Comparison of ENCODE assay signal across 8 cellular contexts in genomic region chr10:14093735-14094484, GRCh38.
DNase-seq lines count a peak whose midpoint lies in the region; ATAC-seq and TF ChIP-seq lines count a peak whose summit lies in the region.

No MANE protein-coding gene starts in this region.

- no peak overlapping the region for H3K4me3 ChIP-seq in fibroblast of lung (replicated peaks in 1 of 4; ENCODE audit: control extremely low read depth in 1 of 4, insufficient read depth in 1 of 4, low read depth in 3 of 4, low read length in 4 of 4)

- POLR2A ChIA-PET in GM10248 (lab: Yijun Ruan, JAX) = no interaction called here

- no peaks in the 10 kb centered on the region for H3K9me3 Mint-ChIP-seq in activated naive CD4-positive, alpha-beta T cell treated with anti-CD3 and anti-CD28 coated beads, Interleukin-2, amount 50 U/mL, for 72 hours

- H2AFZ ChIP-seq in fibroblast of lung (ENCODE audit: low read length) = no peak overlapping the region

- H3K4me2 ChIP-seq in fibroblast of lung (ENCODE audit: extremely low read depth, insufficient read depth, low read length) = peak overlapping the region; percentile 23

- H3K4me1 ChIP-seq in fibroblast of lung (ENCODE audit: control insufficient read depth, extremely low read depth, insufficient read depth, low read length) = no peaks in the 10 kb centered on the region

- TF ChIP-seq CTCF in GM10248 (IDR thresholded peaks at IDR 0.05; ENCODE audit: control extremely low read depth, extremely low read depth, low read depth, missing control alignments) (peak; percentile 32), fibroblast of lung (conservative IDR thresholded peaks at IDR 0.05 in 1 of 2, IDR thresholded peaks at IDR 0.05 in 1 of 2; ENCODE audit: low read depth in 1 of 2, low read length in 2 of 2) (peak; percentile 64 to 69)

- H3K27ac ChIP-seq in fibroblast of lung (ENCODE audit: insufficient read depth, low read length) = no peak overlapping the region

- CTCF ChIA-PET in GM10248 (lab: Yijun Ruan, JAX) = interaction anchor here (0.8 to 1.1 kb wide), 4 partner anchors 11 to 307 kb away, joined by 3 to 4 read pairs (median 4); no protein-coding TSS in a partner anchor

- no peaks in the 10 kb centered on the region for H4K20me1 ChIP-seq in fibroblast of lung (ENCODE audit: control insufficient read depth, extremely low read depth, insufficient read depth, low read length)

- H3K36me3 ChIP-seq in fibroblast of lung (ENCODE audit: control insufficient read depth, insufficient read depth, low read length) = no peaks in the 10 kb centered on the region

- H3K79me2 ChIP-seq in fibroblast of lung (ENCODE audit: control insufficient read depth, insufficient read depth, low read length) = no peaks in the 10 kb centered on the region

- H3K9me3 ChIP-seq in fibroblast of lung (ENCODE audit: control insufficient read depth, insufficient read depth, low read depth, low read length) = no peaks in the 10 kb centered on the region

- no peak for ATAC-seq in activated naive CD4-positive, alpha-beta T cell treated with anti-CD3 and anti-CD28 coated beads, Interleukin-2, amount 50 U/mL, for 72 hours
- no peak for ATAC-seq in GM19467 (IDR thresholded peaks at IDR 0.05; ENCODE audit: unreplicated experiment)

- no peaks in the 10 kb centered on the region for H3K36me3 Mint-ChIP-seq in activated naive CD4-positive, alpha-beta T cell treated with anti-CD3 and anti-CD28 coated beads, Interleukin-2, amount 50 U/mL, for 72 hours

- DNase-seq in GM10248 (ENCODE audit: extremely low spot score) = no peak
- peak; percentile 21 for DNase-seq in NCI-H748 treated with DMSO at 0.1 percent for 48 hours (lab: John Stamatoyannopoulos, UW)
- DNase-seq in fibroblast of lung (ENCODE audit: low read depth in 2 of 2) = peak; percentile 40 to 70
- DNase-seq in putamen (ENCODE audit: low spot score) = peak; percentile 21
- DNase-seq in activated naive CD4-positive, alpha-beta T cell treated with anti-CD3 and anti-CD28 coated beads, Interleukin-2, amount 50 U/mL, for 72 hours (ENCODE audit: low spot score in 2 of 2) = no peak
- no peak for DNase-seq in C1 segment of cervical spinal cord (lab: John Stamatoyannopoulos, UW)
- DNase-seq in RPMI8226 = no peak

- H3K27ac Mint-ChIP-seq in activated naive CD4-positive, alpha-beta T cell treated with anti-CD3 and anti-CD28 coated beads, Interleukin-2, amount 50 U/mL, for 72 hours = no peak overlapping the region

- no peaks in the 10 kb centered on the region for H3K27me3 ChIP-seq in fibroblast of lung (ENCODE audit: control insufficient read depth, insufficient read depth, low read length)

- no peak overlapping the region for H3K9ac ChIP-seq in fibroblast of lung (ENCODE audit: insufficient read depth, low read length)

Comparison
In these comparisons a context has a peak if more than half of its experiments do, and no peak if none do; other contexts are left out.
1. DNase-seq: peak in NCI-H748 treated with DMSO at 0.1 percent for 48 hours (single experiment), fibroblast of lung (2 of 2) and putamen (single experiment); none in GM10248 (single experiment), activated naive CD4-positive, alpha-beta T cell treated with anti-CD3 and anti-CD28 coated beads, Interleukin-2, amount 50 U/mL, for 72 hours (0 of 2), C1 segment of cervical spinal cord (0 of 14) and RPMI8226 (single experiment).